ENCODE assay signal across 19 cellular contexts in the genomic region with DNA sequence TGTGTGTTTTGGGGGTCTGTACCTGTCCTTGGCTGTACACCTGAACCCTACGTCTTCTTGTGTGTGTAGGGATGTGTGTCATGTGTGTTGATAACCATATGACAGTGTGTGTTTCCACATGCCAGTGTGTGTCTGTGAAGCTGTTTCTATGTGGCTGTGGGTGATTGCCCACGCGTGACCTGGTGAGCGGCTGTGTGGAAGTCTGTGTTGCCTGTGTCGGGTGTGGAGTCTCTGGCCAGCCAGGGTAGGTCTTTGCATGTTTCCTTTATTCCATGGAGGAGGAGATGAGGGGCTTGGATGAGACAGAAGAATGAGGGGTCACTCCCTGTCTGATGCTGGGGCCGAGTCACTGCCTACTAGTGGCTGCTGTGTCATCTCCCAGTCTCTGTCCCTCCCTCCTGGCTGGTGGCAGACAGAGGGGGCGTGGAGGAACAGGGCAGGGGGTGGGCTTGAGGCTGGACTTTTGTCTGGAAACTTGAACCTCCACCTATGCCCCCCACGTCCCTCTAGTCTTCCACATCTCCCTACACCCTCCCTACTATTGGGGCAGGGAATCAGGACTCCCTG. TPM values are rescaled to one million over a fixed set of nuclear protein-coding genes. Genes with fewer than 3 reads are reported as not detected.
DNase-seq lines count a peak whose midpoint lies in the region; TF ChIP-seq lines count a peak whose summit lies in the region.
"Had no signal": no experiment of that assay in that cellular context is flagged by ENCODE, and none has a peak within 500 bp of the region (broad histone marks: within the 10 kb centered on the region; RNA-seq: fewer than 3 reads in every experiment).

No MANE protein-coding gene starts in this region.

- H3K27ac ChIP-seq in BLaER1 (no peak overlapping the region), SJCRH30 (no peak overlapping the region), left ventricle myocardium inferior (replicated peaks) (no peak overlapping the region)
- H3K27ac ChIP-seq: brain microvascular endothelial cell, gastrocnemius medialis, thoracic aorta had no signal

- DNase-seq in NT2/D1 (ENCODE audit: low read depth, low spot score): no peak
- DNase-seq in islet precursor cell: peak; percentile 76
- DNase-seq in SJCRH30: no peak
- DNase-seq in nucleus accumbens (lab: John Stamatoyannopoulos, UW): no peak
- no peak for DNase-seq in left ventricle myocardium inferior
- DNase-seq: activated CD4-positive, CD25-positive, alpha-beta regulatory T cell treated with anti-CD3 and anti-CD28 coated beads, Interleukin-2, amount 50 U/mL, for 72 hours; activated CD8-positive, alpha-beta memory T cell treated with anti-CD3 and anti-CD28 coated beads for 24 hours; activated naive CD8-positive, alpha-beta T cell treated with anti-CD3 and anti-CD28 coated beads for 36 hours; brain microvascular endothelial cell; C1 segment of cervical spinal cord; DMS153; gastrocnemius medialis; mucosa of descending colon; NCI-H1417; NCI-H526 treated with DMSO at 0.1 percent for 48 hours; occipital lobe; OCI-M1 had no signal

- no peak overlapping the region for H3K9ac ChIP-seq in BLaER1
- H3K9ac ChIP-seq in NT2/D1 (ENCODE audit: insufficient read length, low read depth): peak overlapping the region; percentile 0

- TF ChIP-seq CTCF in left ventricle myocardium inferior (IDR thresholded peaks at IDR 0.05; ENCODE audit: borderline replicate concordance): no peak

- H3K36me3 ChIP-seq in BLaER1: no peaks in the 10 kb centered on the region
- no peaks in the 10 kb centered on the region for H3K36me3 ChIP-seq in NT2/D1 (ENCODE audit: insufficient read depth, insufficient read length, low read length)
- H3K36me3 ChIP-seq in SJCRH30: no peaks in the 10 kb centered on the region
- no peaks in the 10 kb centered on the region for H3K36me3 ChIP-seq in left ventricle myocardium inferior
- H3K36me3 ChIP-seq: brain microvascular endothelial cell, gastrocnemius medialis, thoracic aorta had no signal

- H3K4me1 ChIP-seq in BLaER1 (peaks cover 57% of the 10 kb centered on the region), NT2/D1 (ENCODE audit: insufficient read depth, insufficient read length) (peaks cover 4% of the 10 kb centered on the region), SJCRH30 (peaks cover 7% of the 10 kb centered on the region; the same call in 1 of the 2 replicates), left ventricle myocardium inferior (peaks cover 29% of the 10 kb centered on the region)

- peaks cover 7% of the 10 kb centered on the region for H4K20me1 ChIP-seq in BLaER1

- H3K27me3 ChIP-seq in BLaER1 (peaks cover 7% of the 10 kb centered on the region; the same call in 1 of the 2 replicates), NT2/D1 (ENCODE audit: insufficient read depth, insufficient read length) (no peaks in the 10 kb centered on the region), SJCRH30 (0 out of 2 replicates have a peak, but pooled peaks cover 5% of the 10 kb centered on the region), left ventricle myocardium inferior (ENCODE audit: low read depth) (no peaks in the 10 kb centered on the region)
- H3K27me3 ChIP-seq: brain microvascular endothelial cell, gastrocnemius medialis had no signal

- H3K9me3 ChIP-seq in BLaER1 (no peaks in the 10 kb centered on the region), NT2/D1 (ENCODE audit: insufficient read depth, low read length) (no peaks in the 10 kb centered on the region), SJCRH30 (replicated peaks) (no peaks in the 10 kb centered on the region), left ventricle myocardium inferior (replicated peaks) (no peaks in the 10 kb centered on the region)
- H3K9me3 ChIP-seq: gastrocnemius medialis, mucosa of descending colon, thoracic aorta had no signal

- H3K4me3 ChIP-seq in BLaER1: no peak overlapping the region
- no peak overlapping the region for H3K4me3 ChIP-seq in NT2/D1 (ENCODE audit: insufficient read length, low read depth)
- no peak overlapping the region for H3K4me3 ChIP-seq in SJCRH30
- H3K4me3 ChIP-seq in left ventricle myocardium inferior: no peak overlapping the region
- H3K4me3 ChIP-seq: gastrocnemius medialis, mucosa of descending colon, thoracic aorta had no signal

- intact Hi-C loops in left ventricle myocardium inferior (cut with micrococcal nuclease): no loop called here

- peak overlapping the region; percentile 38 for H3K4me2 ChIP-seq in BLaER1

RNA-seq across cellular contexts. Expression of gene FOSB, which starts 2.9 kb away (rescaled TPM):
- 0.35 and 0.40 TPM in 2 replicates for total RNA-seq in SJCRH30 (2014; rRNA removed; shearing (Covaris generic))
- 0.33 TPM for total RNA-seq in left ventricle myocardium inferior

RNA-seq across cellular contexts. Expression of gene RTN2, which starts 31.9 kb away (rescaled TPM):
- 29.3 and 30.9 TPM in 2 replicates for total RNA-seq in SJCRH30 (2014; rRNA removed; shearing (Covaris generic))
- total RNA-seq in left ventricle myocardium inferior: 19.1 TPM

RNA-seq across cellular contexts. Expression of gene PPM1N, which starts 33.3 kb away (rescaled TPM):
- 1.0 and 1.4 TPM in 2 replicates for total RNA-seq in SJCRH30 (2014; rRNA removed; shearing (Covaris generic))
- 0.19 TPM for total RNA-seq in left ventricle myocardium inferior

RNA-seq across cellular contexts. Expression of gene ERCC1, which starts 41.2 kb away (rescaled TPM):
- total RNA-seq in SJCRH30 (2014; rRNA removed; shearing (Covaris generic)): 29.7 and 32.3 TPM in 2 replicates
- total RNA-seq in left ventricle myocardium inferior: 108 TPM

RNA-seq across cellular contexts. Expression of gene VASP, which starts 42.3 kb away (rescaled TPM):
- 43.8 and 48.8 TPM in 2 replicates for total RNA-seq in SJCRH30 (2014; rRNA removed; shearing (Covaris generic))
- 32.8 TPM for total RNA-seq in left ventricle myocardium inferior
